In genomic region chr9:117825609-117826347, GRCh38 we compare ENCODE assay signal across 8 cellular contexts.
DNase-seq lines count a peak whose midpoint lies in the region; ATAC-seq and TF ChIP-seq lines count a peak whose summit lies in the region.

No MANE protein-coding gene starts in this region.

- peaks cover 0 to 10% (median 0%) of the 10 kb centered on the region in 4 donors for H3K4me1 ChIP-seq in Peyer's patch
- no peaks in the 10 kb centered on the region for H3K4me1 ChIP-seq in upper lobe of left lung

- peak overlapping the region; percentile 68 for H3K4me3 Mint-ChIP-seq in activated naive CD8-positive, alpha-beta T cell treated with anti-CD3 and anti-CD28 coated beads, Interleukin-2, amount 10 ng/mL, durations not matched to agents 7 days and 5 days

- no peak for TF ChIP-seq EP300 in upper lobe of left lung (IDR thresholded peaks at IDR 0.05)

- POLR2A ChIA-PET in activated naive CD8-positive, alpha-beta T cell treated with anti-CD3 and anti-CD28 coated beads, Interleukin-2, amount 10 ng/mL, durations not matched to agents 7 days and 5 days (lab: Charles Lee): interaction anchor here (0.6 kb wide), 1 partner anchor 766 kb away, joined by 3 read pairs; no protein-coding TSS in a partner anchor

- no peak overlapping the region for H3K4me3 ChIP-seq in Peyer's patch
- no peak overlapping the region for H3K4me3 ChIP-seq in upper lobe of left lung

- H3K9me3 Mint-ChIP-seq in activated naive CD8-positive, alpha-beta T cell treated with anti-CD3 and anti-CD28 coated beads, Interleukin-2, amount 10 ng/mL, durations not matched to agents 7 days and 5 days: peaks cover 10% of the 10 kb centered on the region

- H3K36me3 ChIP-seq in Peyer's patch: no peaks in the 10 kb centered on the region
- H3K36me3 ChIP-seq in upper lobe of left lung: no peaks in the 10 kb centered on the region

- H3K27ac Mint-ChIP-seq in activated naive CD8-positive, alpha-beta T cell treated with anti-CD3 and anti-CD28 coated beads, Interleukin-2, amount 10 ng/mL, durations not matched to agents 7 days and 5 days: peak overlapping the region; percentile 77

- peaks cover 65% of the 10 kb centered on the region for H3K27me3 Mint-ChIP-seq in activated naive CD8-positive, alpha-beta T cell treated with anti-CD3 and anti-CD28 coated beads, Interleukin-2, amount 10 ng/mL, durations not matched to agents 7 days and 5 days

- TF ChIP-seq CTCF in Peyer's patch (IDR thresholded peaks at IDR 0.05): no peak
- TF ChIP-seq CTCF in upper lobe of left lung (IDR thresholded peaks at IDR 0.05): no peak

- peaks cover 24% of the 10 kb centered on the region for H3K4me1 Mint-ChIP-seq in activated naive CD8-positive, alpha-beta T cell treated with anti-CD3 and anti-CD28 coated beads, Interleukin-2, amount 10 ng/mL, durations not matched to agents 7 days and 5 days

- H3K9me3 ChIP-seq in Peyer's patch (no peaks in the 10 kb centered on the region), upper lobe of left lung (no peaks in the 10 kb centered on the region)

- ATAC-seq in GM18517 (IDR thresholded peaks at IDR 0.05; ENCODE audit: unreplicated experiment) (peak; percentile 92), HG02798 (IDR thresholded peaks at IDR 0.05; ENCODE audit: poor library complexity, unreplicated experiment) (peak; percentile 96), upper lobe of left lung (ENCODE audit: low FRiP score in 2 of 2) (peak; percentile 34 to 86)
- ATAC-seq in activated naive CD8-positive, alpha-beta T cell treated with anti-CD3 and anti-CD28 coated beads, Interleukin-2, amount 10 ng/mL, durations not matched to agents 7 days and 5 days (ENCODE audit: low read depth): peak; percentile 88

- H3K27ac ChIP-seq in Peyer's patch: no peak overlapping the region
- no peak overlapping the region for H3K27ac ChIP-seq in upper lobe of left lung

- 32 to 48% methylated on average over 4 of the region's 4 CpGs for WGBS in upper lobe of left lung, 2 donors

- DNase-seq in Peyer's patch (peak in 2 of 3 donors; percentile 39 to 62), upper lobe of left lung (peak in 1 of 2 donors; percentile 24), LoVo (ENCODE audit: low spot score) (no peak), EL (no peak), occipital lobe (lab: John Stamatoyannopoulos, UW) (no peak)
- DNase-seq in activated naive CD8-positive, alpha-beta T cell treated with anti-CD3 and anti-CD28 coated beads, Interleukin-2, amount 10 ng/mL, durations not matched to agents 7 days and 5 days: peak; percentile 68

- TF ChIP-seq POLR2A in Peyer's patch (IDR thresholded peaks at IDR 0.05): no peak
- no peak for TF ChIP-seq POLR2A in upper lobe of left lung (IDR thresholded peaks at IDR 0.05)

- peaks cover 2% of the 10 kb centered on the region for H3K36me3 Mint-ChIP-seq in activated naive CD8-positive, alpha-beta T cell treated with anti-CD3 and anti-CD28 coated beads, Interleukin-2, amount 10 ng/mL, durations not matched to agents 7 days and 5 days

- H3K27me3 ChIP-seq in Peyer's patch (no peaks in the 10 kb centered on the region), upper lobe of left lung (no peaks in the 10 kb centered on the region)

Comparison
In these comparisons a context has a peak if more than half of its experiments do, and no peak if none do; other contexts are left out.
1. DNase-seq: peak in Peyer's patch (2 of 3) and activated naive CD8-positive, alpha-beta T cell treated with anti-CD3 and anti-CD28 coated beads, Interleukin-2, amount 10 ng/mL, durations not matched to agents 7 days and 5 days (single experiment); none in LoVo (single experiment), EL (single experiment) and occipital lobe (single experiment).
2. Peak in every context shown above with its lines, with median percentiles within 50 percentile points of each other: ATAC-seq.